In the genomic region with DNA sequence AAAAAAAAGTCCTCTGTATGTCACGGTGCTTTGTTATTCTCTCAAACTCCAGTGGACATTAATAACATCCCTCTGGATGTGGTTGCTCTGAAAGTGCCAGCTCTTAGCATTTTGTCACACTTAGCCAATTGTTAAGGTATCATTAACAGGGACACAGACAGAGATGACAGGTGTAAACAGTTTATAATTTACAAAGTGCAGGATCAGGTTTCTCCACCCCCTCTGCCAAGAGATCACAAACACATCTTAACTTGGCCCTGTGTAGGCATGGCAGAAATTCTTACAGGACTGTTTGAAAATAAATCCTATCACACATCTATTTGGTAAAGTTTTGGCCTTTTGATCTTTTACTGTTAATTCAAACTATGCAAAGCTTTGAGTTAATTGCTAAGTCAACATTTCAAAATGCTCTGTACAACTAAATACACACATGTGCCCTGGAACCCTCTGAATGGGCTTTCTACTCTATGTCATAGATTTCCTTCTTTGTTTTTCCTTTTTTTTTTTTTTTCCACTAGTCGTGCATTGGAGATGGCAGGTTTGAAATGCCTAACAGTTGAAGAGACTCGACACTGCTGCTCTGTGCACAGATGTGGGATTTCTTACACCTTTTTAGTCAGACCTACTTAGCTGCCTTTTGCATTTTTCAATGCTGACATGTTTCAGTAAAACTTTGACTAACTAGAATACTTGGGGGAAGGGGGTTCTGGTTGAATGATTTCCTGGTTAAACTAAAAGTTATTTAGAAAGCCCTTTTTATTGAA, we compare ENCODE assay signal across 10 cellular contexts.
A peak's percentile ranks its signal among the peaks of the same experiment; 100 is the strongest.
DNase-seq lines count a peak whose midpoint lies in the region; ATAC-seq, FAIRE-seq and TF ChIP-seq lines count a peak whose summit lies in the region.
"Had no signal": no experiment of that assay in that cellular context is flagged by ENCODE, and none has a peak within 500 bp of the region (broad histone marks: within the 10 kb centered on the region; RNA-seq: fewer than 3 reads in every experiment).

No MANE protein-coding gene starts in this region.

- no peak for ATAC-seq in HG02973 (IDR thresholded peaks at IDR 0.05; ENCODE audit: unreplicated experiment)
- no peak for ATAC-seq in GM21381 (IDR thresholded peaks at IDR 0.05; ENCODE audit: unreplicated experiment)

- CTCF ChIA-PET in HEK293 (lab: Yijun Ruan, JAX): interaction anchor here (0.6 to 0.7 kb wide), 2 partner anchors 42 to 1013 kb away, joined by 3 to 4 read pairs; no protein-coding TSS in a partner anchor

- H3K4me1 ChIP-seq in HEK293 (ENCODE audit: control insufficient read depth, insufficient read depth, low read length): peaks cover 45% of the 10 kb centered on the region

- peak; percentile 34 for DNase-seq in NCI-H2029 (lab: John Stamatoyannopoulos, UW)
- no peak for DNase-seq in stimulated activated CD4-positive, alpha-beta T cell treated with anti-CD3 and anti-CD28 coated beads, Interleukin-4, amount 100 ng/mL, for 4 hours
- DNase-seq in activated CD4-positive, alpha-beta T cell treated with anti-CD3 and anti-CD28 coated beads for 4 hours: no peak
- DNase-seq: activated CD4-positive, alpha-beta T cell treated with anti-CD3 and anti-CD28 coated beads for 1 hour; retina had no signal

- peak overlapping the region; percentile 11 for H3K27ac ChIP-seq in 22Rv1
- H3K27ac ChIP-seq in HEK293 (ENCODE audit: extremely low read depth, low read depth, low read length): no peak overlapping the region

- H3K9me3 ChIP-seq in HEK293 (ENCODE audit: control insufficient read depth, insufficient read depth, low read depth, low read length): no peaks in the 10 kb centered on the region

- POLR2A ChIA-PET in HEK293 (lab: Yijun Ruan, JAX): interaction anchor here (0.7 kb wide), 2 partner anchors 42 to 48 kb away, joined by 4 to 5 read pairs; a partner anchor contains a TSS

- H3K4me3 ChIP-seq in HEK293 (ENCODE audit: low read depth, low read length): no peak overlapping the region

- H3K36me3 ChIP-seq in HEK293 (ENCODE audit: control insufficient read depth in 2 of 2, insufficient read depth in 1 of 2, low read length in 2 of 2): no peaks in the 10 kb centered on the region

- FAIRE-seq in endometrium (lab: Jason Lieb, UNC): peak; percentile 4

- TF ChIP-seq CTCF in 22Rv1 (IDR thresholded peaks at IDR 0.05) (no peak), HEK293 (tag by site-specific recombination; IDR thresholded peaks at IDR 0.05) (no peak)

TF ChIP-seq in HEK293, 187 proteins besides CTCF, POLR2A, EP300 and RAD21 (continues in another document):
- TF ChIP-seq ZNF791 (tag by site-specific recombination; IDR thresholded peaks at IDR 0.05) (no peak), SCRT2 (tag by site-specific recombination; IDR thresholded peaks at IDR 0.05) (no peak), ZNF292 (tag by site-specific recombination; IDR thresholded peaks at IDR 0.05; ENCODE audit: borderline replicate concordance, low read depth) (no peak), ZNF175 (tag by site-specific recombination; IDR thresholded peaks at IDR 0.05) (no peak), ZNF211 (tag by site-specific recombination; IDR thresholded peaks at IDR 0.05; ENCODE audit: low read depth) (no peak), ZBTB48 (tag by site-specific recombination; IDR thresholded peaks at IDR 0.05) (no peak), ZNF560 (tag by site-specific recombination; IDR thresholded peaks at IDR 0.05; ENCODE audit: borderline replicate concordance) (no peak), ZNF366 (tag by site-specific recombination; conservative IDR thresholded peaks at IDR 0.05) (peak; percentile 92), ZIC2 (tag by site-specific recombination; IDR thresholded peaks at IDR 0.05) (no peak), GLI2 (tag by site-specific recombination; IDR thresholded peaks at IDR 0.05; ENCODE audit: borderline replicate concordance, low read depth) (peak; percentile 67), KLF1 (tag by site-specific recombination; IDR thresholded peaks at IDR 0.05) (no peak), KLF16 (tag by site-specific recombination; IDR thresholded peaks at IDR 0.05) (no peak), OVOL3 (tag by site-specific recombination; IDR thresholded peaks at IDR 0.05) (no peak), ZNF202 (tag by site-specific recombination; IDR thresholded peaks at IDR 0.05; ENCODE audit: borderline replicate concordance) (no peak), WT1 (tag by site-specific recombination; IDR thresholded peaks at IDR 0.05) (peak; percentile 82), ZBTB21 (tag by site-specific recombination; IDR thresholded peaks at IDR 0.05) (no peak), ZNF2 (tag by site-specific recombination; IDR thresholded peaks at IDR 0.05) (no peak), ZFP69B (tag by site-specific recombination; IDR thresholded peaks at IDR 0.05) (no peak), ZNF76 (tag by site-specific recombination; IDR thresholded peaks at IDR 0.05; ENCODE audit: borderline replicate concordance, low read depth) (no peak), ZNF670 (tag by site-specific recombination; IDR thresholded peaks at IDR 0.05; ENCODE audit: low read depth) (no peak), ZNF629 (tag by site-specific recombination; IDR thresholded peaks at IDR 0.05) (peak; percentile 74), ZBTB7A (tag by site-specific recombination; IDR thresholded peaks at IDR 0.05; ENCODE audit: low read depth) (no peak), ZNF585B (tag by site-specific recombination; IDR thresholded peaks at IDR 0.05) (no peak), ZBTB20 (tag by site-specific recombination; IDR thresholded peaks at IDR 0.05) (peak; percentile 79; the same call in 1 of the 2 replicates), ZNF223 (tag by site-specific recombination; IDR thresholded peaks at IDR 0.05) (no peak)
- TF ChIP-seq, protein P1, sequence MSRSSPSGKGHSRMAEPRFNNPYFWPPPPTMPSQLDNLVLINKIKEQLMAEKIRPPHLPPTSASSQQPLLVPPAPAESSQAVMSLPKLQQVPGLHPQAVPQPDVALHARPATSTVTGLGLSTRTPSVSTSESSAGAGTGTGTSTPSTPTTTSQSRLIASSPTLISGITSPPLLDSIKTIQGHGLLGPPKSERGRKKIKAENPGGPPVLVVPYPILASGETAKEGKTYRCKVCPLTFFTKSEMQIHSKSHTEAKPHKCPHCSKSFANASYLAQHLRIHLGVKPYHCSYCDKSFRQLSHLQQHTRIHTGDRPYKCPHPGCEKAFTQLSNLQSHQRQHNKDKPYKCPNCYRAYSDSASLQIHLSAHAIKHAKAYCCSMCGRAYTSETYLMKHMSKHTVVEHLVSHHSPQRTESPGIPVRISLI (tag by site-specific recombination; IDR thresholded peaks at IDR 0.05): peak; percentile 81
- TF ChIP-seq, protein P2, sequence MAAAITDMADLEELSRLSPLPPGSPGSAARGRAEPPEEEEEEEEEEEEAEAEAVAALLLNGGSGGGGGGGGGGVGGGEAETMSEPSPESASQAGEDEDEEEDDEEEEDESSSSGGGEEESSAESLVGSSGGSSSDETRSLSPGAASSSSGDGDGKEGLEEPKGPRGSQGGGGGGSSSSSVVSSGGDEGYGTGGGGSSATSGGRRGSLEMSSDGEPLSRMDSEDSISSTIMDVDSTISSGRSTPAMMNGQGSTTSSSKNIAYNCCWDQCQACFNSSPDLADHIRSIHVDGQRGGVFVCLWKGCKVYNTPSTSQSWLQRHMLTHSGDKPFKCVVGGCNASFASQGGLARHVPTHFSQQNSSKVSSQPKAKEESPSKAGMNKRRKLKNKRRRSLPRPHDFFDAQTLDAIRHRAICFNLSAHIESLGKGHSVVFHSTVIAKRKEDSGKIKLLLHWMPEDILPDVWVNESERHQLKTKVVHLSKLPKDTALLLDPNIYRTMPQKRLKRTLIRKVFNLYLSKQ (tag by site-specific recombination; IDR thresholded peaks at IDR 0.05; ENCODE audit: borderline replicate concordance): no peak
- TF ChIP-seq, protein P3, sequence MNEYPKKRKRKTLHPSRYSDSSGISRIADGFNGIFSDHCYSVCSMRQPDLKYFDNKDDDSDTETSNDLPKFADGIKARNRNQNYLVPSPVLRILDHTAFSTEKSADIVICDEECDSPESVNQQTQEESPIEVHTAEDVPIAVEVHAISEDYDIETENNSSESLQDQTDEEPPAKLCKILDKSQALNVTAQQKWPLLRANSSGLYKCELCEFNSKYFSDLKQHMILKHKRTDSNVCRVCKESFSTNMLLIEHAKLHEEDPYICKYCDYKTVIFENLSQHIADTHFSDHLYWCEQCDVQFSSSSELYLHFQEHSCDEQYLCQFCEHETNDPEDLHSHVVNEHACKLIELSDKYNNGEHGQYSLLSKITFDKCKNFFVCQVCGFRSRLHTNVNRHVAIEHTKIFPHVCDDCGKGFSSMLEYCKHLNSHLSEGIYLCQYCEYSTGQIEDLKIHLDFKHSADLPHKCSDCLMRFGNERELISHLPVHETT (tag by site-specific recombination; IDR thresholded peaks at IDR 0.05): peak; percentile 74; the same call in 1 of the 2 replicates
- TF ChIP-seq, protein P4, sequence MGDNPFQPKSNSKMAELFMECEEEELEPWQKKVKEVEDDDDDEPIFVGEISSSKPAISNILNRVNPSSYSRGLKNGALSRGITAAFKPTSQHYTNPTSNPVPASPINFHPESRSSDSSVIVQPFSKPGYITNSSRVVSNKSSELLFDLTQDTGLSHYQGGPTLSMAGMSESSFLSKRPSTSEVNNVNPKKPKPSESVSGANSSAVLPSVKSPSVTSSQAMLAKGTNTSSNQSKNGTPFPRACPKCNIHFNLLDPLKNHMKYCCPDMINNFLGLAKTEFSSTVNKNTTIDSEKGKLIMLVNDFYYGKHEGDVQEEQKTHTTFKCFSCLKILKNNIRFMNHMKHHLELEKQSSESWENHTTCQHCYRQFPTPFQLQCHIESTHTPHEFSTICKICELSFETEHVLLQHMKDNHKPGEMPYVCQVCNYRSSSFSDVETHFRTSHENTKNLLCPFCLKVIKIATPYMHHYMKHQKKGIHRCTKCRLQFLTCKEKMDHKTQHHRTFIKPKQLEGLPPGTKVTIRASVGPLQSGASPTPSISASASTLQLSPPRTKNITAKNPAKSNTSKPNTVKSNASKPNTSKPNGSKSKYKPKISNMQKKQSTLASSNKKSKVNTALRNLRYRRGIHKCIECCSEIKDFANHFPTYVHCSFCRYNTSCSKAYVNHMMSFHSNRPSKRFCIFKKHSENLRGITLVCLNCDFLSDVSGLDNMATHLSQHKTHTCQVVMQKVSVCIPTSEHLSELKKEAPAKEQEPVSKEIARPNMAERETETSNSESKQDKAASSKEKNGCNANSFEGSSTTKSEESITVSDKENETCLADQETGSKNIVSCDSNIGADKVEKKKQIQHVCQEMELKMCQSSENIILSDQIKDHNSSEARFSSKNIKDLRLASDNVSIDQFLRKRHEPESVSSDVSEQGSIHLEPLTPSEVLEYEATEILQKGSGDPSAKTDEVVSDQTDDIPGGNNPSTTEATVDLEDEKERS (tag by site-specific recombination; IDR thresholded peaks at IDR 0.05): no peak
